8 cellular contexts compared by ENCODE assay signal in the genomic region with DNA sequence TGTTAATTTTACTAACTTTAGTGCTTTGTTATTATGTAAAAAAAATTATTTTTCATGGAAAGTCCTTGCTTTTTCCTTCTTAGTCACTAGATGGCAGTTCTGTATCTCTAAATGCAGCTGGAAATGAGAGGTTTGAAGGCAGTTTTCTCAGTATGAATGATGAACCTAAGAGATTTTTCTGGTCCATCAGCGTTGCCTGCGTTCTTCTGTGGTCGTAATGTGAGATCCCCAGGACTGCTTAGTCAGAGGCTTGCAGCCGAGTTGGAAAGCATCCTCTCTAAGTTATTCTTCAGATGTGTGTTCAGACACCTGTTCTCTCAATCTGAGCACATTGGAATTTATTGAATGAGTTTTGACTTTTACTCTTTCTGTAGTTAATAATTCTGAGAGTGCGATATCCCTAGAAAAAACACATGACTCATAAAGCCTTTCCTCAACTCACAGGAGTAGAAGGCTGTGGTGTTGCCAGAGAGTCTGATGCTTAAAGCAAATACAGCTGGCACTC.
DNase-seq lines count a peak whose midpoint lies in the region; ATAC-seq, FAIRE-seq and TF ChIP-seq lines count a peak whose summit lies in the region.

No MANE protein-coding gene starts in this region.

- no peaks in the 10 kb centered on the region for H4K20me1 ChIP-seq in smooth muscle cell (ENCODE audit: low read depth)

- POLR2A ChIA-PET in Panc1 (lab: Charles Lee) = no interaction called here

- intact Hi-C loops in Panc1 (cut with micrococcal nuclease; ENCODE audit: unreplicated experiment) = loop anchor here (2.0 to 5.0 kb wide), 3 partner anchors 164 to 502 kb away; no protein-coding TSS in a partner anchor

- peaks cover 24% of the 10 kb centered on the region for H3F3A ChIP-seq in smooth muscle cell (ENCODE audit: low read depth)

- FAIRE-seq in HTR-8/SVneo (lab: Jason Lieb, UNC) = peak; percentile 49

- H3K4me3 ChIP-seq in Panc1 (ENCODE audit: low read depth in 2 of 2, low read length in 2 of 2) = no peak overlapping the region
- H3K4me3 ChIP-seq in fibroblast of pulmonary artery (replicated peaks; ENCODE audit: low read depth, low read length) = no peak overlapping the region
- no peak overlapping the region for H3K4me3 ChIP-seq in smooth muscle cell

- no peak overlapping the region for H3K9ac ChIP-seq in smooth muscle cell (ENCODE audit: low read depth)

- H3K27me3 ChIP-seq in Panc1 (ENCODE audit: control insufficient read depth, insufficient read depth, low read length) (peaks cover 5% of the 10 kb centered on the region; the same call in 1 of the 2 replicates), smooth muscle cell (ENCODE audit: low read depth) (peaks cover under 1% of the 10 kb centered on the region)

- H3K79me2 ChIP-seq in smooth muscle cell (ENCODE audit: low read depth) = no peaks in the 10 kb centered on the region

- H3K4me1 ChIP-seq in Panc1 (ENCODE audit: control insufficient read depth, insufficient read depth, low read length) = no peaks in the 10 kb centered on the region
- no peaks in the 10 kb centered on the region for H3K4me1 ChIP-seq in smooth muscle cell (ENCODE audit: low read depth)

- H3K4me2 ChIP-seq in smooth muscle cell = peak overlapping the region; percentile 16

- ATAC-seq in Panc1 (no peak), GM21447 (IDR thresholded peaks at IDR 0.05; ENCODE audit: unreplicated experiment) (no peak)

- no peaks in the 10 kb centered on the region for H3K36me3 ChIP-seq in Panc1 (ENCODE audit: control insufficient read depth, insufficient read depth, low read length)
- H3K36me3 ChIP-seq in smooth muscle cell (ENCODE audit: low read depth) = no peaks in the 10 kb centered on the region

- 5% methylated on average over 5 of the region's 5 CpGs for WGBS in smooth muscle cell (ENCODE audit: low lambda C conversion rate)

- TF ChIP-seq CTCF in Panc1 (IDR thresholded peaks at IDR 0.05) (peak; percentile 62), fibroblast of pulmonary artery (IDR thresholded peaks at IDR 0.05; ENCODE audit: low read length, missing control alignments) (peak; percentile 62), smooth muscle cell (IDR thresholded peaks at IDR 0.05; ENCODE audit: borderline replicate concordance, insufficient read depth, poor library complexity, severe bottlenecking) (peak; percentile 79)

- CTCF ChIA-PET in Panc1 (lab: Charles Lee) = no interaction called here

- no TSS peak for BruUV-seq in Panc1 (replicated peaks; lab: Mats Ljungman, UMichigan)

- H3K9me3 ChIP-seq in Panc1 (ENCODE audit: control insufficient read depth, insufficient read depth, low read depth, low read length) = no peaks in the 10 kb centered on the region
- H3K9me3 ChIP-seq in smooth muscle cell (replicated peaks; ENCODE audit: low read depth) = no peaks in the 10 kb centered on the region

- no peak overlapping the region for H3K27ac ChIP-seq in Panc1 (ENCODE audit: low read length)
- no peak overlapping the region for H3K27ac ChIP-seq in smooth muscle cell (ENCODE audit: low read depth)

- no peak overlapping the region for H2AFZ ChIP-seq in smooth muscle cell (ENCODE audit: low read depth)

- DNase-seq in DMS114 treated with DMSO at 0.1 percent for 48 hours (lab: John Stamatoyannopoulos, UW; ENCODE audit: unreplicated experiment) = peak; percentile 36
- peak; percentile 76 for DNase-seq in HTR-8/SVneo (ENCODE audit: insufficient read length, low spot score)
- DNase-seq in Panc1 (ENCODE audit: low read depth, low spot score) = no peak
- peak; percentile 88 for DNase-seq in fibroblast of pulmonary artery (ENCODE audit: low read depth)
- no peak for DNase-seq in smooth muscle cell (lab: John Stamatoyannopoulos, UW; ENCODE audit: unreplicated experiment)
- no peak for DNase-seq in iPS-NIHi11 (ENCODE audit: low spot score)
- DNase-seq in effector CD8-positive, alpha-beta T cell (lab: John Stamatoyannopoulos, UW) = no peak

- in situ Hi-C loops in Panc1 (cut with HindIII; ENCODE audit: low pct_unique_long_range_greater_than_20kb, low sequenced_read_pairs) = no loop called here

Comparison
In these comparisons a context has a peak if more than half of its experiments do, and no peak if none do; other contexts are left out.
1. DNase-seq: peak in DMS114 treated with DMSO at 0.1 percent for 48 hours (single experiment), HTR-8/SVneo (single experiment) and fibroblast of pulmonary artery (single experiment); none in Panc1 (single experiment), smooth muscle cell (single experiment), iPS-NIHi11 (single experiment) and effector CD8-positive, alpha-beta T cell (single experiment).
2. Peak in every context shown above with its lines, with median percentiles within 50 percentile points of each other: CTCF ChIP-seq.